ENCODE assay signal across 9 cellular contexts in genomic region chrX:137427813-137428212, GRCh38.
DNase-seq lines count a peak whose midpoint lies in the region; TF ChIP-seq lines count a peak whose summit lies in the region.
"Had no signal": no experiment of that assay in that cellular context is flagged by ENCODE, and none has a peak within 500 bp of the region (broad histone marks: within the 10 kb centered on the region; RNA-seq: fewer than 3 reads in every experiment).

No MANE protein-coding gene starts in this region.

- H3K9me2 ChIP-seq in PC-9 (ENCODE audit: insufficient read depth): no peaks in the 10 kb centered on the region

- H3F3A ChIP-seq in PC-9 (ENCODE audit: insufficient read depth, low read depth): no peaks in the 10 kb centered on the region

- TF ChIP-seq CTCF in brain (conservative IDR thresholded peaks at IDR 0.05) (no peak), lower leg skin (IDR thresholded peaks at IDR 0.05) (no peak), PC-9 (conservative IDR thresholded peaks at IDR 0.05) (no peak), GM10266 (IDR thresholded peaks at IDR 0.05; ENCODE audit: control insufficient read depth, insufficient read depth, low read depth, missing control alignments) (no peak)

- no peaks in the 10 kb centered on the region for H4K20me1 ChIP-seq in PC-9 (ENCODE audit: insufficient read depth)

- no peaks in the 10 kb centered on the region for H3K9me3 Mint-ChIP-seq in activated T-cell treated with anti-CD3 and anti-CD28 coated beads, Interleukin-2, amount 50 U/mL, for 24 hours
- H3K9me3 Mint-ChIP-seq in brain: peaks cover 0 to 12% (median 3%) of the 10 kb centered on the region in 5 experiments

- H3K4me1 Mint-ChIP-seq in activated T-cell treated with anti-CD3 and anti-CD28 coated beads, Interleukin-2, amount 50 U/mL, for 24 hours (ENCODE audit: low read depth): peaks cover 8% of the 10 kb centered on the region
- peaks cover 27% of the 10 kb centered on the region for H3K4me1 Mint-ChIP-seq in brain

- H3K27ac ChIP-seq in thymus (ENCODE audit: low read depth) (no peak overlapping the region), PC-9 (no peak overlapping the region)

- H3K27ac Mint-ChIP-seq in activated T-cell treated with anti-CD3 and anti-CD28 coated beads, Interleukin-2, amount 50 U/mL, for 24 hours: no peak overlapping the region
- H3K27ac Mint-ChIP-seq in brain: peak overlapping the region in 2 of 5 experiments; percentile 86 to 90

- intact Hi-C loops in lower leg skin (cut with DNase I; ENCODE audit: low total_unique reads) (no loop called here), PC-9 (cut with micrococcal nuclease; ENCODE audit: unreplicated experiment) (no loop called here)

- no peaks in the 10 kb centered on the region for H3K79me2 ChIP-seq in PC-9 (ENCODE audit: low read depth)

- H2AFZ ChIP-seq in PC-9: no peak overlapping the region

- H3K27me3 ChIP-seq in thymus (ENCODE audit: control insufficient read depth, insufficient read depth) (peaks cover 20% of the 10 kb centered on the region), PC-9 (ENCODE audit: insufficient read depth, low read depth) (no peaks in the 10 kb centered on the region)

- DNase-seq in activated T-cell treated with anti-CD3 and anti-CD28 coated beads, Interleukin-2, amount 50 U/mL, for 24 hours: no peak
- DNase-seq in activated T-cell treated with anti-CD3 and anti-CD28 coated beads, Interleukin-2, amount 50 U/mL, for 1 hour: no peak
- DNase-seq in lower leg skin (ENCODE audit: low spot score in 2 of 2) (no peak), PC-9 (no peak), GM10266 (ENCODE audit: extremely low spot score) (no peak), NOMO-1 (lab: John Stamatoyannopoulos, UW; ENCODE audit: unreplicated experiment in 2 of 2) (no peak)
- DNase-seq: NCI-H446 treated with DMSO at 0.1 percent for 48 hours had no signal

- no peaks in the 10 kb centered on the region for H3K36me3 Mint-ChIP-seq in activated T-cell treated with anti-CD3 and anti-CD28 coated beads, Interleukin-2, amount 50 U/mL, for 24 hours (ENCODE audit: low read depth)
- H3K36me3 Mint-ChIP-seq in brain: no peaks in the 10 kb centered on the region

- H3K4me3 ChIP-seq in lower leg skin (ENCODE audit: low read depth, poor library complexity, severe bottlenecking) (peak overlapping the region; percentile 15), thymus (ENCODE audit: low read length) (peak overlapping the region; percentile 17), PC-9 (no peak overlapping the region)

- no peak overlapping the region for H3K4me2 ChIP-seq in PC-9

- no peak for TF ChIP-seq POLR2A in lower leg skin (IDR thresholded peaks at IDR 0.05)

- POLR2A ChIA-PET in PC-9 (lab: Charles Lee; ENCODE audit: unreplicated experiment): no interaction called here

- BruUV-seq in PC-9 (replicated peaks; lab: Mats Ljungman, UMichigan): no TSS peak

- H3K4me3 Mint-ChIP-seq in activated T-cell treated with anti-CD3 and anti-CD28 coated beads, Interleukin-2, amount 50 U/mL, for 24 hours: peak overlapping the region; percentile 70
- peak overlapping the region; percentile 57 to 84 (median 83) for H3K4me3 Mint-ChIP-seq in brain

- WGBS in lower leg skin, 2 donors: 2 to 34% methylated on average over 11 to 17 of the region's 19 CpGs
- 1% methylated on average over 19 of the region's 19 CpGs for WGBS in thymus

- H3K36me3 ChIP-seq in thymus (ENCODE audit: control insufficient read depth, insufficient read depth) (no peaks in the 10 kb centered on the region), PC-9 (ENCODE audit: low read depth) (no peaks in the 10 kb centered on the region)

- peaks cover 85% of the 10 kb centered on the region for H3K27me3 Mint-ChIP-seq in activated T-cell treated with anti-CD3 and anti-CD28 coated beads, Interleukin-2, amount 50 U/mL, for 24 hours
- H3K27me3 Mint-ChIP-seq in brain: peaks cover 95% of the 10 kb centered on the region

- H3K9me3 ChIP-seq in thymus (ENCODE audit: control insufficient read depth) (peaks cover 1% of the 10 kb centered on the region), PC-9 (ENCODE audit: insufficient read depth, low read depth) (no peaks in the 10 kb centered on the region)

- H3K4me1 ChIP-seq in thymus (ENCODE audit: control insufficient read depth, insufficient read depth, low read length): no peaks in the 10 kb centered on the region
- no peaks in the 10 kb centered on the region for H3K4me1 ChIP-seq in PC-9 (replicated peaks; ENCODE audit: insufficient read depth)

- CTCF ChIA-PET in PC-9 (lab: Charles Lee): no interaction called here
